ENCODE assay signal across 25 cellular contexts in the genomic region with DNA sequence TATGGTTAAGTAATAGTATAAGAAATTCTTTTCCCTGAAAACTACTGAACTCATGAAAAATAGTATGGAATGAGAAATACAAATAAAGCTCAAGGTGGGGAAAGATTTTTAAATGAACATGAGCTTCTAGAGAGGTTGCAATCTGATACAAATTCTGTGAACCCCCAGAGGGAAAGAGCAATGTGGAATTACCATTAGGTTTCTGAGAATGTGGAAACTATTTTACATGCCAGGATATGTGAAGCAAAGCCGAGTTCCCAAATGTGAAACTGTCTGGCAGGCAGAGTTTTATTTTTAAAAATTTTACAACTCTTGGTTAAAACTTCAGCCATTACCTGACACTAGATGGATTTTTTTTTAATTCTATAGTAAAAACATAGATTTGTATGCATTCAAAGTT.
DNase-seq lines count a peak whose midpoint lies in the region; ATAC-seq and TF ChIP-seq lines count a peak whose summit lies in the region.
"Had no signal": no experiment of that assay in that cellular context is flagged by ENCODE, and none has a peak within 500 bp of the region (broad histone marks: within the 10 kb centered on the region; RNA-seq: fewer than 3 reads in every experiment).

No MANE protein-coding gene starts in this region.

- H3K36me3 ChIP-seq in OCI-LY3 (replicated peaks; ENCODE audit: low read depth, low read length), result no peaks in the 10 kb centered on the region
- H3K36me3 ChIP-seq in sigmoid colon, result no peaks in the 10 kb centered on the region
- H3K36me3 ChIP-seq: brain microvascular endothelial cell, Peyer's patch, SJSA1 had no signal

- H3K4me3 ChIP-seq in AG10803 (ENCODE audit: low read length) (0 out of 2 replicates have a peak overlapping the region, but pooled peaks have one; percentile 2), OCI-LY3 (ENCODE audit: low read length) (no peak overlapping the region), sigmoid colon (no peak overlapping the region)
- H3K4me3 ChIP-seq: Peyer's patch, SJSA1 had no signal

- H3K4me1 ChIP-seq in OCI-LY3 (ENCODE audit: low read length) (peaks cover 8% of the 10 kb centered on the region), sigmoid colon (no peaks in the 10 kb centered on the region)
- H3K4me1 ChIP-seq: Peyer's patch, SJSA1 had no signal

- no peak for TF ChIP-seq POLR2A in sigmoid colon (IDR thresholded peaks at IDR 0.05)

- DNase-seq in AG10803 (ENCODE audit: low read depth) (peak; percentile 26), fibroblast of peridontal ligament (ENCODE audit: extremely low read depth) (peak; percentile 77), sciatic nerve (ENCODE audit: low spot score) (no peak), sigmoid colon (no peak), NCI-H526 (lab: John Stamatoyannopoulos, UW) (no peak), COLO668 (lab: John Stamatoyannopoulos, UW; ENCODE audit: unreplicated experiment) (no peak)
- DNase-seq: activated CD4-positive, alpha-beta T cell treated with anti-CD3 and anti-CD28 coated beads for 36 hours; activated CD8-positive, alpha-beta memory T cell treated with anti-CD3 and anti-CD28 coated beads for 24 hours; activated gamma-delta T cell treated with Interleukin-2 at 50 U/mL for 16 hours; activated T-cell treated with anti-CD3 and anti-CD28 coated beads, Interleukin-2, amount 50 U/mL, for 1 hour; brain microvascular endothelial cell; CD4-positive, CD25-positive, alpha-beta regulatory T cell; DMS 273 treated with DMSO at 0.1 percent for 48 hours; Karpas-422; left colon; mesendoderm; natural killer cell; NCI-H1694; NCI-H2171 treated with DMSO at 0.1 percent for 48 hours; NCI-H524 treated with DMSO at 0.1 percent for 48 hours; Peyer's patch; stimulated activated CD4-positive, alpha-beta T cell treated with anti-CD3 and anti-CD28 coated beads, Interleukin-1b, Interleukin-23, amount 100 ng/mL, for 48 hours had no signal

- TF ChIP-seq EP300 in sigmoid colon (IDR thresholded peaks at IDR 0.05), result no peak

- 21 to 66% methylated on average over 1 of the region's 1 CpG for WGBS in sigmoid colon, 2 donors

- no peaks in the 10 kb centered on the region for H4K20me1 ChIP-seq in OCI-LY3 (ENCODE audit: insufficient read depth, low read length)

- intact Hi-C loops in sciatic nerve (cut with DNase I) (no loop called here), sigmoid colon (cut with DNase I) (no loop called here)

- H3K4me2 ChIP-seq in OCI-LY3 (ENCODE audit: low read length), result no peak overlapping the region

- no peaks in the 10 kb centered on the region for H3K79me2 ChIP-seq in OCI-LY3 (ENCODE audit: low read length)

- no peaks in the 10 kb centered on the region for H3K27me3 ChIP-seq in OCI-LY3 (ENCODE audit: low read depth, low read length)
- no peaks in the 10 kb centered on the region for H3K27me3 ChIP-seq in sigmoid colon
- H3K27me3 ChIP-seq: brain microvascular endothelial cell, Peyer's patch, SJSA1 had no signal

- H2AFZ ChIP-seq in OCI-LY3 (ENCODE audit: low read depth, low read length), result 0 out of 2 replicates have a peak overlapping the region, but pooled peaks have one; percentile 4

- H3K27ac ChIP-seq in OCI-LY3 (ENCODE audit: low read length), result no peak overlapping the region
- H3K27ac ChIP-seq in sigmoid colon, result no peak overlapping the region
- H3K27ac ChIP-seq: brain microvascular endothelial cell, Peyer's patch, SJSA1 had no signal

- TF ChIP-seq CTCF in AG10803 (conservative IDR thresholded peaks at IDR 0.05; ENCODE audit: low read length), result no peak
- no peak for TF ChIP-seq CTCF in OCI-LY3 (IDR thresholded peaks at IDR 0.05; ENCODE audit: low read depth, low read length)
- TF ChIP-seq CTCF in sigmoid colon (IDR thresholded peaks at IDR 0.05), result no peak

- no peak overlapping the region for H3K9ac ChIP-seq in OCI-LY3 (ENCODE audit: low read length)

- H3K9me3 ChIP-seq in OCI-LY3 (ENCODE audit: insufficient read depth, low read length) (no peaks in the 10 kb centered on the region), sigmoid colon (no peaks in the 10 kb centered on the region)
- H3K9me3 ChIP-seq: Peyer's patch, SJSA1 had no signal

- ATAC-seq in sciatic nerve, result peak; percentile 78
- ATAC-seq: activated CD4-positive, alpha-beta T cell treated with anti-CD3 and anti-CD28 coated beads for 36 hours; HCT116; left colon; natural killer cell had no signal

Comparison
In these comparisons a context has a peak if more than half of its experiments do, and no peak if none do; other contexts are left out.
1. DNase-seq: peak in AG10803 (single experiment) and fibroblast of peridontal ligament (single experiment); none in sciatic nerve (single experiment), sigmoid colon (single experiment), NCI-H526 (0 of 2) and COLO668 (single experiment).